In genomic region chr1:26372611-26373010, GRCh38 we compare ENCODE assay signal across 9 cellular contexts. TPM values are rescaled to one million over a fixed set of nuclear protein-coding genes. Genes with fewer than 3 reads are reported as not detected.
"Had no signal": no experiment of that assay in that cellular context is flagged by ENCODE, and none has a peak within 500 bp of the region (broad histone marks: within the 10 kb centered on the region; RNA-seq: fewer than 3 reads in every experiment).

Gene ZNF683 (minus strand): TSS chr1:26372750. CDS start chr1:26368571, 4,179 bp downstream.

RNA-seq across cellular contexts. Expression of gene ZNF683, which starts in this region (rescaled TPM):
- total RNA-seq: cardiac septum; esophagus mucosa; lung microvascular endothelial cell; occipital lobe; posterior vena cava; skeletal muscle tissue; T-helper 1 cell treated with Interleukin-12 subunit alpha and Interleukin-12 subunit beta and Interleukin-4 antibody, amounts not matched to agents 30 ng/mL and 1 ng/mL, for 36 hours; transverse colon; vagina had no signal
